In genomic region chr5:1349246-1349645, GRCh38 we compare ENCODE assay signal across 1 cellular context.
TF ChIP-seq lines count a peak whose summit lies in the region.

No MANE protein-coding gene starts in this region.

TF ChIP-seq in WTC11, 78 proteins besides CTCF, POLR2A, EP300 and RAD21 (continued from another document):
- no peak for TF ChIP-seq ATF6 (CRISPR knock-in tag; IDR thresholded peaks at IDR 0.05)
- no peak for TF ChIP-seq ARID4B (CRISPR knock-in tag; IDR thresholded peaks at IDR 0.05; ENCODE audit: borderline replicate concordance)
- TF ChIP-seq IRF2 (CRISPR knock-in tag; IDR thresholded peaks at IDR 0.05; ENCODE audit: borderline replicate concordance, low read depth), result no peak
- TF ChIP-seq CREB1 (CRISPR knock-in tag; IDR thresholded peaks at IDR 0.05), result no peak
- TF ChIP-seq ZNF425 (CRISPR knock-in tag; conservative IDR thresholded peaks at IDR 0.05), result no peak
- TF ChIP-seq MYBL2 (CRISPR knock-in tag; IDR thresholded peaks at IDR 0.05), result no peak
- TF ChIP-seq SMAD3 (CRISPR knock-in tag; IDR thresholded peaks at IDR 0.05; ENCODE audit: borderline replicate concordance), result no peak
- TF ChIP-seq E2F1 (CRISPR knock-in tag; IDR thresholded peaks at IDR 0.05), result no peak
- no peak for TF ChIP-seq E2F4 (CRISPR knock-in tag; IDR thresholded peaks at IDR 0.05; ENCODE audit: borderline replicate concordance, low read depth)
- TF ChIP-seq EMX1 (CRISPR knock-in tag; IDR thresholded peaks at IDR 0.05), result no peak
- TF ChIP-seq CDX4 (CRISPR knock-in tag; IDR thresholded peaks at IDR 0.05; ENCODE audit: borderline replicate concordance), result no peak
- no peak for TF ChIP-seq ESRRA (CRISPR knock-in tag; IDR thresholded peaks at IDR 0.05; ENCODE audit: borderline replicate concordance)
